In the genomic region with DNA sequence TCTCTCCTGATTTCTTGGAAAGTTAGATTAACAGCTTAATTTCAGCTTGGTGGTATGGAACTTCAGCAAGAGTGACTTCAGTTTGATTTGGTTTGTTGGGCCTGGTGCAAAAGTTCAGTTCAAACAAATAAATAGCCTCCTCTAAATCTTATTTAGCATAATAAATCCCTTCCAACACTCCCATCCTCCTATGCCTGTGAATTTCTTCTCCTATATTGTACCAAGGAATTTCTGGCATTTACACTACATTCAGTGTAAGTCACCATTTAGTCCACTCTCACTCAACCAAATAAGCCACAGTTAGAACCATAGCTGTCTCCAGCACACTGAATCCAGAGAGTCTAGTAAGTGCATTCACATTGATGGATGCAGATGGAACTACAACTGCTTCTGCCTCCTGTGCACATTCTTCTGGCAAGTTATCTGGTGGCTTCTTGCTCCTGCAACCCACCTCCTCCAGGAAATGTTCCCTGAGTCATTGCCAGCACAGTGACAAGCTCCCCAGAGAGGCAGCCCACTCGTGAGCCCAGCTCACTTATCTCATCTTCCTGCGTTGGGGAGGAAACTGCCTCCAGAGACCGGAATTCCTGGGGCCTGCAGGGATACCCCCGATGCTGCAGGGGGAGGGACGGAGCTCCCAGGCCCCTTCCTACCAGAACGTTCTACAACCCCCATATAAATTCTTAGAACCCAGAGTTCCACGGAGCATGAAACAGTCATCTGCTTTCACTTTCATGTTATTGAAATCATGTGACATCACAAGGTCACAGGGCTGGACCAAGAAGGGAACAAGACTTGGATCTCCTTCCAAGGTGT, we compare ENCODE assay signal across 9 cellular contexts.
DNase-seq lines count a peak whose midpoint lies in the region; ATAC-seq and TF ChIP-seq lines count a peak whose summit lies in the region.
"Had no signal": no experiment of that assay in that cellular context is flagged by ENCODE, and none has a peak within 500 bp of the region (broad histone marks: within the 10 kb centered on the region; RNA-seq: fewer than 3 reads in every experiment).

No MANE protein-coding gene starts in this region.

- peaks cover 6% of the 10 kb centered on the region; the same call in 1 of the 2 replicates for H3K27me3 ChIP-seq in OCI-LY3 (ENCODE audit: low read depth, low read length)
- H3K27me3 ChIP-seq: cardiac muscle cell had no signal

- H3K4me1 ChIP-seq in OCI-LY3 (ENCODE audit: low read length), result no peaks in the 10 kb centered on the region; the same call in 1 of the 2 replicates

- H3K36me3 ChIP-seq in OCI-LY3 (replicated peaks; ENCODE audit: low read depth, low read length), result no peaks in the 10 kb centered on the region
- H3K36me3 ChIP-seq: cardiac muscle cell had no signal

- in situ Hi-C loops in T47D (cut with HindIII; ENCODE audit: low pct_unique_long_range_greater_than_20kb, low sequenced_read_pairs), result no loop called here

- 0 out of 2 replicates have a peak overlapping the region, but pooled peaks have one; percentile 11 for H3K9ac ChIP-seq in OCI-LY3 (ENCODE audit: low read length)

- peak; percentile 12 for DNase-seq in stimulated activated naive CD4-positive, alpha-beta T cell treated with Interleukin-2 at 50 U/mL for 16 hours (lab: John Stamatoyannopoulos, UW)
- DNase-seq in stimulated activated naive CD4-positive, alpha-beta T cell (lab: John Stamatoyannopoulos, UW), result no peak
- DNase-seq in T47D (ENCODE audit: low read depth in 1 of 2, low spot score in 1 of 2) (peak; percentile 2 to 4), nucleus accumbens (lab: John Stamatoyannopoulos, UW) (peak in 36 of 56 donors; percentile 3 to 78 (median 36)), omental fat pad (ENCODE audit: low spot score) (no peak)
- DNase-seq in effector CD4-positive, alpha-beta T cell, result no peak

- no peak for ATAC-seq in HG02840 (IDR thresholded peaks at IDR 0.05; ENCODE audit: low FRiP score, unreplicated experiment)
- no peak for ATAC-seq in omental fat pad (ENCODE audit: low FRiP score)

- no peak overlapping the region for H3K27ac ChIP-seq in OCI-LY3 (ENCODE audit: low read length)
- H3K27ac ChIP-seq: cardiac muscle cell had no signal

- H3K9me3 ChIP-seq in OCI-LY3 (ENCODE audit: insufficient read depth, low read length), result no peaks in the 10 kb centered on the region

- no peaks in the 10 kb centered on the region for H4K20me1 ChIP-seq in OCI-LY3 (ENCODE audit: insufficient read depth, low read length)

- no peaks in the 10 kb centered on the region for H3K79me2 ChIP-seq in OCI-LY3 (ENCODE audit: low read length)

- TF ChIP-seq CTCF in OCI-LY3 (IDR thresholded peaks at IDR 0.05; ENCODE audit: low read depth, low read length), result no peak
- TF ChIP-seq CTCF in omental fat pad (IDR thresholded peaks at IDR 0.05), result no peak

- H3K4me2 ChIP-seq in OCI-LY3 (ENCODE audit: low read length), result peak overlapping the region; percentile 63

- peak overlapping the region; percentile 58 for H2AFZ ChIP-seq in OCI-LY3 (ENCODE audit: low read depth, low read length)

- H3K4me3 ChIP-seq in OCI-LY3 (ENCODE audit: low read length), result peak overlapping the region; percentile 70
- H3K4me3 ChIP-seq: cardiac muscle cell had no signal

Comparison
In these comparisons a context has a peak if more than half of its experiments do, and no peak if none do; other contexts are left out.
1. DNase-seq: peak in stimulated activated naive CD4-positive, alpha-beta T cell treated with Interleukin-2 at 50 U/mL for 16 hours (single experiment), T47D (2 of 2) and nucleus accumbens (36 of 56); none in stimulated activated naive CD4-positive, alpha-beta T cell (0 of 6), effector CD4-positive, alpha-beta T cell (single experiment) and omental fat pad (single experiment).